In genomic region chr4:113389160-113389559, GRCh38 we compare ENCODE assay signal across 8 cellular contexts.
"Had no signal": no experiment of that assay in that cellular context is flagged by ENCODE, and none has a peak within 500 bp of the region (broad histone marks: within the 10 kb centered on the region; RNA-seq: fewer than 3 reads in every experiment).

No MANE protein-coding gene starts in this region.

- H3K4me3 Mint-ChIP-seq: GM23338, H9, IgD-negative memory B cell had no signal

- FAIRE-seq: H1, H54, HepG2 had no signal

- H3K27me3 Mint-ChIP-seq: IgD-negative memory B cell had no signal

- H3K27ac Mint-ChIP-seq: GM23338, H9, IgD-negative memory B cell had no signal

- H3K4me1 Mint-ChIP-seq: IgD-negative memory B cell had no signal

- DNase-seq: H9, HCEC 1CT, KBM-7 had no signal

- H3K36me3 Mint-ChIP-seq: IgD-negative memory B cell had no signal

- ATAC-seq: GM23338, HepG2 had no signal
